In genomic region chr5:57696005-57696755, GRCh38 we compare ENCODE assay signal across 1 cellular context.
TF ChIP-seq lines count a peak whose summit lies in the region.

No MANE protein-coding gene starts in this region.

TF ChIP-seq in WTC11, 78 proteins besides CTCF, POLR2A, EP300 and RAD21 (continued from another document):
- TF ChIP-seq ARID4B (CRISPR knock-in tag; IDR thresholded peaks at IDR 0.05; ENCODE audit: borderline replicate concordance) (no peak), ATF1 (CRISPR knock-in tag; IDR thresholded peaks at IDR 0.05) (no peak), ATF2 (CRISPR knock-in tag; IDR thresholded peaks at IDR 0.05; ENCODE audit: borderline replicate concordance, low read depth) (no peak), ZNF671 (CRISPR knock-in tag; IDR thresholded peaks at IDR 0.05) (no peak)
